Comparison of ENCODE assay signal across 10 cellular contexts in genomic region chr22:20243545-20244249, GRCh38. TPM values are rescaled to one million over a fixed set of nuclear protein-coding genes. Genes with fewer than 3 reads are reported as not detected.
A peak's percentile ranks its signal among the peaks of the same experiment; 100 is the strongest.
DNase-seq lines count a peak whose midpoint lies in the region; ATAC-seq and TF ChIP-seq lines count a peak whose summit lies in the region.
"Had no signal": no experiment of that assay in that cellular context is flagged by ENCODE, and none has a peak within 500 bp of the region (broad histone marks: within the 10 kb centered on the region; RNA-seq: fewer than 3 reads in every experiment).

No MANE protein-coding gene starts in this region.

- peak overlapping the region; percentile 51 to 74 for H3K4me3 Mint-ChIP-seq in activated T-cell treated with anti-CD3 and anti-CD28 coated beads, Interleukin-2, amount 50 U/mL, for 72 hours
- H3K4me3 Mint-ChIP-seq: memory B cell had no signal

- no peaks in the 10 kb centered on the region for H3K9me3 ChIP-seq in osteoblast (ENCODE audit: low read depth, low read length)
- H3K9me3 ChIP-seq: HAP-1 had no signal

- H3K27ac Mint-ChIP-seq in activated T-cell treated with anti-CD3 and anti-CD28 coated beads, Interleukin-2, amount 50 U/mL, for 72 hours: peak overlapping the region; percentile 82
- H3K27ac Mint-ChIP-seq: memory B cell had no signal

- H3K4me1 ChIP-seq in osteoblast (ENCODE audit: insufficient read depth, low read length): peaks cover 14% of the 10 kb centered on the region
- H3K4me1 ChIP-seq: HAP-1 had no signal

- no peaks in the 10 kb centered on the region for H4K20me1 ChIP-seq in osteoblast (ENCODE audit: insufficient read depth, low read length)

- no peaks in the 10 kb centered on the region for H3K79me2 ChIP-seq in osteoblast (ENCODE audit: insufficient read depth, low read length)

- H3K9me3 Mint-ChIP-seq in activated T-cell treated with anti-CD3 and anti-CD28 coated beads, Interleukin-2, amount 50 U/mL, for 72 hours: no peaks in the 10 kb centered on the region
- H3K9me3 Mint-ChIP-seq: memory B cell had no signal

- no peaks in the 10 kb centered on the region for H3K36me3 Mint-ChIP-seq in activated T-cell treated with anti-CD3 and anti-CD28 coated beads, Interleukin-2, amount 50 U/mL, for 72 hours (ENCODE audit: insufficient read depth in 2 of 2)
- H3K36me3 Mint-ChIP-seq: memory B cell had no signal

- peaks cover 39% of the 10 kb centered on the region for H3K4me1 Mint-ChIP-seq in activated T-cell treated with anti-CD3 and anti-CD28 coated beads, Interleukin-2, amount 50 U/mL, for 72 hours (ENCODE audit: low read depth)

- peak overlapping the region; percentile 78 for H2AFZ ChIP-seq in osteoblast (ENCODE audit: low read length)

- no peaks in the 10 kb centered on the region for H3K27me3 Mint-ChIP-seq in activated T-cell treated with anti-CD3 and anti-CD28 coated beads, Interleukin-2, amount 50 U/mL, for 72 hours (ENCODE audit: low read depth)

- no peak for TF ChIP-seq CTCF in osteoblast (IDR thresholded peaks at IDR 0.05; ENCODE audit: extremely low read depth, low read depth, low read length)

- H3K36me3 ChIP-seq in osteoblast (ENCODE audit: insufficient read depth, low read length): no peaks in the 10 kb centered on the region

- H3K27me3 ChIP-seq in osteoblast (ENCODE audit: insufficient read depth, low read length): no peaks in the 10 kb centered on the region

- ATAC-seq in activated T-cell treated with anti-CD3 and anti-CD28 coated beads, Interleukin-2, amount 50 U/mL, for 72 hours (replicated peaks in 1 of 2): peak; percentile 51 to 65
- ATAC-seq in HG02759 (IDR thresholded peaks at IDR 0.05; ENCODE audit: unreplicated experiment): no peak

- peak in 8 of 14 donors; percentile 24 to 89 (median 43) for DNase-seq in C1 segment of cervical spinal cord (lab: John Stamatoyannopoulos, UW)
- DNase-seq in HT-29 (ENCODE audit: low spot score): peak; percentile 74
- DNase-seq in NOMO-1 treated with DMSO at 0.1 percent for 48 hours (lab: John Stamatoyannopoulos, UW; ENCODE audit: unreplicated experiment): peak; percentile 32
- DNase-seq in activated T-cell treated with anti-CD3 and anti-CD28 coated beads, Interleukin-2, amount 50 U/mL, for 72 hours: peak; percentile 51 to 56
- peak; percentile 58 for DNase-seq in fibroblast of peridontal ligament (ENCODE audit: extremely low read depth)
- DNase-seq in osteoblast (ENCODE audit: insufficient read length, low spot score, missing footprints): peak; percentile 99
- no peak for DNase-seq in NCI-H1930 (lab: John Stamatoyannopoulos, UW)

- peak overlapping the region; percentile 68 for H3K4me2 ChIP-seq in osteoblast (ENCODE audit: insufficient read depth, low read length)

- H3K4me3 ChIP-seq in osteoblast (ENCODE audit: insufficient read depth, low read length): peak overlapping the region; percentile 53
- H3K4me3 ChIP-seq: HAP-1 had no signal

- no peak overlapping the region for H3K27ac ChIP-seq in osteoblast (ENCODE audit: low read depth, low read length)

RNA-seq across cellular contexts. Expression of gene RTN4R, which starts 24.4 kb away (rescaled TPM):
- total RNA-seq in HT-29 (2014; rRNA removed; shearing (Covaris generic)): 41.7 and 45.7 TPM in 2 replicates
- total RNA-seq in activated T-cell treated with anti-CD3 and anti-CD28 coated beads, Interleukin-2, amount 50 U/mL, for 72 hours: 1 to 10 TPM; 1.4 to 1.5 TPM
- under 0.01 and 0.29 TPM in 2 replicates for total RNA-seq in osteoblast

Comparison
In these comparisons a context has a peak if more than half of its experiments do, and no peak if none do; other contexts are left out.
1. DNase-seq: peak in C1 segment of cervical spinal cord (8 of 14), HT-29 (single experiment), NOMO-1 treated with DMSO at 0.1 percent for 48 hours (single experiment), activated T-cell treated with anti-CD3 and anti-CD28 coated beads, Interleukin-2, amount 50 U/mL, for 72 hours (2 of 2), fibroblast of peridontal ligament (single experiment) and osteoblast (single experiment); none in NCI-H1930 (0 of 2).
2. RNA of gene RTN4R, which starts 24.4 kb away (total RNA-seq): 41.7 to 45.7 TPM in HT-29; 1.4 to 1.5 TPM in activated T-cell treated with anti-CD3 and anti-CD28 coated beads, Interleukin-2, amount 50 U/mL, for 72 hours and under 0.01 to 0.29 TPM in osteoblast; every median in the first group is over 10 times any median in the second.